8 cellular contexts compared by ENCODE assay signal in genomic region chr9:126804198-126804695, GRCh38. TPM values are rescaled to one million over a fixed set of nuclear protein-coding genes. Genes with fewer than 3 reads are reported as not detected.
A peak's percentile ranks its signal among the peaks of the same experiment; 100 is the strongest.
DNase-seq lines count a peak whose midpoint lies in the region; ATAC-seq and TF ChIP-seq lines count a peak whose summit lies in the region.

No MANE protein-coding gene starts in this region.

- peaks cover 21% of the 10 kb centered on the region for H3K36me3 Mint-ChIP-seq in Calu3 (ENCODE audit: insufficient read depth, unreplicated experiment)

- intact Hi-C loops in Calu3 (cut with micrococcal nuclease; ENCODE audit: unreplicated experiment) = no loop called here

- H3K4me3 ChIP-seq in esophagus (ENCODE audit: low read depth in 1 of 2, low read length in 2 of 2) (peak overlapping the region; percentile 93 to 98), parathyroid adenoma (ENCODE audit: low read depth, low read length) (peak overlapping the region; percentile 87)

- H3K4me2 ChIP-seq in parathyroid adenoma (ENCODE audit: low read length) = peak overlapping the region; percentile 78

- peaks cover 0 to 5% of the 10 kb centered on the region in 2 donors for H3K4me1 ChIP-seq in esophagus (ENCODE audit: control insufficient read depth in 2 of 2, insufficient read depth in 2 of 2, low read length in 1 of 2)
- H3K4me1 ChIP-seq in parathyroid adenoma = peaks cover 18% of the 10 kb centered on the region

- H3K36me3 ChIP-seq in esophagus (ENCODE audit: control insufficient read depth in 2 of 2, insufficient read depth in 2 of 2, low read length in 1 of 2) (no peaks in the 10 kb centered on the region), parathyroid adenoma (ENCODE audit: control insufficient read depth, insufficient read depth, low read length) (no peaks in the 10 kb centered on the region)

- peak overlapping the region; percentile 89 for H3K27ac Mint-ChIP-seq in Calu3 (ENCODE audit: unreplicated experiment)

- H3K27me3 ChIP-seq in esophagus (ENCODE audit: control insufficient read depth in 1 of 2, insufficient read depth in 2 of 2, low read length in 2 of 2) = no peaks in the 10 kb centered on the region
- no peaks in the 10 kb centered on the region for H3K27me3 ChIP-seq in parathyroid adenoma (ENCODE audit: control insufficient read depth, insufficient read depth, low read length)

- H3K27ac ChIP-seq in RWPE1 = peak overlapping the region; percentile 86
- peak overlapping the region; percentile 97 for H3K27ac ChIP-seq in esophagus (ENCODE audit: low read depth in 2 of 2, low read length in 1 of 2)
- H3K27ac ChIP-seq in parathyroid adenoma = peak overlapping the region; percentile 84

- peak overlapping the region; percentile 93 for H2AFZ ChIP-seq in parathyroid adenoma

- H3K27me3 Mint-ChIP-seq in Calu3 (ENCODE audit: unreplicated experiment) = no peaks in the 10 kb centered on the region

- POLR2A ChIA-PET in RWPE1 (lab: Yijun Ruan, JAX; ENCODE audit: low non-redundant PET) = interaction anchor here (1.6 kb wide), 1 partner anchor 11 kb away, joined by 8 read pairs; no protein-coding TSS in a partner anchor

- no peaks in the 10 kb centered on the region for H3K9me3 ChIP-seq in esophagus (ENCODE audit: control insufficient read depth in 2 of 2, insufficient read depth in 1 of 2, low read depth in 1 of 2, low read length in 1 of 2)
- no peaks in the 10 kb centered on the region for H3K9me3 ChIP-seq in parathyroid adenoma (ENCODE audit: control insufficient read depth, low read length)

- in situ Hi-C loops in KBM-7 (cut with MboI; ENCODE audit: low pct_unique_long_range_greater_than_20kb, low sequenced_read_pairs) = no loop called here

- TF ChIP-seq CTCF in Calu3 (IDR thresholded peaks at IDR 0.05; ENCODE audit: unreplicated experiment) (no peak), RWPE1 (conservative IDR thresholded peaks at IDR 0.05; ENCODE audit: low read depth) (no peak), parathyroid adenoma (IDR thresholded peaks at IDR 0.05) (no peak)

- WGBS in esophagus, 2 donors = 74 to 77% methylated on average over 16 of the region's 16 CpGs

- no peak overlapping the region for H3K9ac ChIP-seq in parathyroid adenoma

- CTCF ChIA-PET in Calu3 (lab: Charles Lee) (interaction anchor here (0.6 to 1.0 kb wide), 2 partner anchors 22 to 364 kb away, joined by 3 read pairs; no protein-coding TSS in a partner anchor), RWPE1 (lab: Yijun Ruan, JAX) (interaction anchor here (0.6 kb wide), 1 partner anchor 124 kb away, joined by 3 read pairs; no protein-coding TSS in a partner anchor)

- peaks cover 15% of the 10 kb centered on the region for H3K79me2 ChIP-seq in parathyroid adenoma

- no peaks in the 10 kb centered on the region for H3K9me3 Mint-ChIP-seq in Calu3 (ENCODE audit: low read depth, unreplicated experiment)

- H3K4me1 Mint-ChIP-seq in Calu3 (ENCODE audit: low read depth, unreplicated experiment) = peaks cover 20% of the 10 kb centered on the region

- BruUV-seq in Calu3 (replicated peaks; lab: Mats Ljungman, UMichigan) = TSS peak; percentile 52

- no peak for DNase-seq in Calu3
- DNase-seq in RWPE1 (ENCODE audit: low spot score) = no peak
- DNase-seq in NAMALWA (ENCODE audit: low spot score) = no peak
- DNase-seq in NCI-H2196 (lab: John Stamatoyannopoulos, UW; ENCODE audit: unreplicated experiment) = no peak
- DNase-seq in KBM-7 = no peak

- no peak for ATAC-seq in HG03460 (IDR thresholded peaks at IDR 0.05; ENCODE audit: unreplicated experiment)

- H3K4me3 Mint-ChIP-seq in Calu3 (ENCODE audit: low read depth, unreplicated experiment) = peak overlapping the region; percentile 85

RNA-seq across cellular contexts. Expression of gene ZBTB43, which starts 0.6 kb away (rescaled TPM):
- 11.9 and 13.6 TPM in 2 replicates for total RNA-seq in Calu3 (2022)
- 1 to 10 TPM; 4.8 to 5.0 TPM for polyA plus RNA-seq in esophagus

RNA-seq across cellular contexts. Expression of gene ZBTB34, which starts 56.2 kb away (rescaled TPM):
- 6.7 TPM in 2 replicates for total RNA-seq in Calu3 (2022)
- 1 to 10 TPM; 1.4 to 1.5 TPM for polyA plus RNA-seq in esophagus
